ENCODE assay signal across 1 cellular context in the genomic region with DNA sequence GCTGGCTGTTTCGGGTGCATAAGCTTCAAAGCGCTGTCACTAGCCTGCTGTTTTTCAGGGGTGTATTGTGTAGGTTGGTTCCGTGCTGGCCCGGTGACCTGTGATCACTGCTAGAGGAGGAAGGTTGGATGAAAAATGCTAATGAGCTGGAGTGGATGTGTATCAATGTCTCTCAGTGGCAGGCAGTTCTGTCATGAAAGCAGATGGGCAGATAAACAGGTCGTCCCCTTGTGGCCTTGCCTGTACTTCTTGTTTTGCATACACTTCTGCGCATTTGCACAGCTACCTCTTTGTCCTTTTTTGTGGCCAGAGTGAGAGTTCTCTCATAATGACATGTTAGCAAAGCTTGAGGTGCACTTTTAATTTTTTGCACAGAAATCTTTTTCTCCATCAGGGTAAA.
TF ChIP-seq lines count a peak whose summit lies in the region.

No MANE protein-coding gene starts in this region.

TF ChIP-seq in GM12878, 131 proteins besides CTCF, POLR2A, EP300 and RAD21:
- TF ChIP-seq BHLHE40 (IDR thresholded peaks at IDR 0.05; ENCODE audit: borderline replicate concordance in 1 of 2, low read depth in 2 of 2, low read length in 1 of 2): peak in 1 of 2 experiments; percentile 9; a peak in 1 of 4 replicates
- TF ChIP-seq FOXM1 (IDR thresholded peaks at IDR 0.05; ENCODE audit: low read depth, low read length): no peak
- TF ChIP-seq, protein P1, sequence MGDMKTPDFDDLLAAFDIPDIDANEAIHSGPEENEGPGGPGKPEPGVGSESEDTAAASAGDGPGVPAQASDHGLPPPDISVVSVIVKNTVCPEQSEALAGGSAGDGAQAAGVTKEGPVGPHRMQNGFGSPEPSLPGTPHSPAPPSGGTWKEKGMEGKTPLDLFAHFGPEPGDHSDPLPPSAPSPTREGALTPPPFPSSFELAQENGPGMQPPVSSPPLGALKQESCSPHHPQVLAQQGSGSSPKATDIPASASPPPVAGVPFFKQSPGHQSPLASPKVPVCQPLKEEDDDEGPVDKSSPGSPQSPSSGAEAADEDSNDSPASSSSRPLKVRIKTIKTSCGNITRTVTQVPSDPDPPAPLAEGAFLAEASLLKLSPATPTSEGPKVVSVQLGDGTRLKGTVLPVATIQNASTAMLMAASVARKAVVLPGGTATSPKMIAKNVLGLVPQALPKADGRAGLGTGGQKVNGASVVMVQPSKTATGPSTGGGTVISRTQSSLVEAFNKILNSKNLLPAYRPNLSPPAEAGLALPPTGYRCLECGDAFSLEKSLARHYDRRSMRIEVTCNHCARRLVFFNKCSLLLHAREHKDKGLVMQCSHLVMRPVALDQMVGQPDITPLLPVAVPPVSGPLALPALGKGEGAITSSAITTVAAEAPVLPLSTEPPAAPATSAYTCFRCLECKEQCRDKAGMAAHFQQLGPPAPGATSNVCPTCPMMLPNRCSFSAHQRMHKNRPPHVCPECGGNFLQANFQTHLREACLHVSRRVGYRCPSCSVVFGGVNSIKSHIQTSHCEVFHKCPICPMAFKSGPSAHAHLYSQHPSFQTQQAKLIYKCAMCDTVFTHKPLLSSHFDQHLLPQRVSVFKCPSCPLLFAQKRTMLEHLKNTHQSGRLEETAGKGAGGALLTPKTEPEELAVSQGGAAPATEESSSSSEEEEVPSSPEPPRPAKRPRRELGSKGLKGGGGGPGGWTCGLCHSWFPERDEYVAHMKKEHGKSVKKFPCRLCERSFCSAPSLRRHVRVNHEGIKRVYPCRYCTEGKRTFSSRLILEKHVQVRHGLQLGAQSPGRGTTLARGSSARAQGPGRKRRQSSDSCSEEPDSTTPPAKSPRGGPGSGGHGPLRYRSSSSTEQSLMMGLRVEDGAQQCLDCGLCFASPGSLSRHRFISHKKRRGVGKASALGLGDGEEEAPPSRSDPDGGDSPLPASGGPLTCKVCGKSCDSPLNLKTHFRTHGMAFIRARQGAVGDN (IDR thresholded peaks at IDR 0.05): no peak
- TF ChIP-seq CEBPB (IDR thresholded peaks at IDR 0.05; ENCODE audit: borderline replicate concordance in 1 of 2, low read depth in 2 of 2, low read length in 2 of 2): no peak
- 0 out of 2 replicates have a peak, but pooled peaks have one; percentile 17 for TF ChIP-seq CHD2 (IDR thresholded peaks at IDR 0.05; ENCODE audit: borderline replicate concordance, low read depth, low read length)
- peak; percentile 91; the same call in 2 of the 3 replicates for TF ChIP-seq POU2F2 (IDR thresholded peaks at IDR 0.05; ENCODE audit: borderline replicate concordance, low read depth, low read length)
- TF ChIP-seq NBN (IDR thresholded peaks at IDR 0.05): 0 out of 2 replicates have a peak, but pooled peaks have one; percentile 13
- peak; percentile 64 for TF ChIP-seq RUNX3 (IDR thresholded peaks at IDR 0.05; ENCODE audit: low read length)
- peak; percentile 28; the same call in 1 of the 2 replicates for TF ChIP-seq ATF7 (IDR thresholded peaks at IDR 0.05; ENCODE audit: low read depth)
- TF ChIP-seq FOXK2 (IDR thresholded peaks at IDR 0.05): 0 out of 2 replicates have a peak, but pooled peaks have one; percentile 16
- peak; percentile 16 for TF ChIP-seq SP1 (IDR thresholded peaks at IDR 0.05; ENCODE audit: low read depth, low read length)
- TF ChIP-seq, protein P2, sequence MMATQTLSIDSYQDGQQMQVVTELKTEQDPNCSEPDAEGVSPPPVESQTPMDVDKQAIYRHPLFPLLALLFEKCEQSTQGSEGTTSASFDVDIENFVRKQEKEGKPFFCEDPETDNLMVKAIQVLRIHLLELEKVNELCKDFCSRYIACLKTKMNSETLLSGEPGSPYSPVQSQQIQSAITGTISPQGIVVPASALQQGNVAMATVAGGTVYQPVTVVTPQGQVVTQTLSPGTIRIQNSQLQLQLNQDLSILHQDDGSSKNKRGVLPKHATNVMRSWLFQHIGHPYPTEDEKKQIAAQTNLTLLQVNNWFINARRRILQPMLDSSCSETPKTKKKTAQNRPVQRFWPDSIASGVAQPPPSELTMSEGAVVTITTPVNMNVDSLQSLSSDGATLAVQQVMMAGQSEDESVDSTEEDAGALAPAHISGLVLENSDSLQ (IDR thresholded peaks at IDR 0.05): peak; percentile 93
- TF ChIP-seq NR2F1 (conservative IDR thresholded peaks at IDR 0.05): peak; percentile 32; the same call in 1 of the 2 replicates
- no peak for TF ChIP-seq TAF1 (IDR thresholded peaks at IDR 0.05; ENCODE audit: borderline replicate concordance, low read depth, low read length)
- TF ChIP-seq, protein P3, sequence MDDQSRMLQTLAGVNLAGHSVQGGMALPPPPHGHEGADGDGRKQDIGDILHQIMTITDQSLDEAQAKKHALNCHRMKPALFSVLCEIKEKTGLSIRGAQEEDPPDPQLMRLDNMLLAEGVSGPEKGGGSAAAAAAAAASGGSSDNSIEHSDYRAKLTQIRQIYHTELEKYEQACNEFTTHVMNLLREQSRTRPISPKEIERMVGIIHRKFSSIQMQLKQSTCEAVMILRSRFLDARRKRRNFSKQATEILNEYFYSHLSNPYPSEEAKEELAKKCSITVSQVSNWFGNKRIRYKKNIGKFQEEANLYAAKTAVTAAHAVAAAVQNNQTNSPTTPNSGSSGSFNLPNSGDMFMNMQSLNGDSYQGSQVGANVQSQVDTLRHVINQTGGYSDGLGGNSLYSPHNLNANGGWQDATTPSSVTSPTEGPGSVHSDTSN (IDR thresholded peaks at IDR 0.05; ENCODE audit: insufficient replicate concordance, low read depth, low read length): peak; percentile 70
- TF ChIP-seq ZNF274 (IDR thresholded peaks at IDR 0.05; ENCODE audit: insufficient read depth, insufficient read length): no peak
TF ChIP-seq in GM12878: peak in this region for 11.
